In genomic region chr19:37691881-37692504, GRCh38 we compare ENCODE assay signal across 8 cellular contexts. TPM values are rescaled to one million over a fixed set of nuclear protein-coding genes. Genes with fewer than 3 reads are reported as not detected.
A peak's percentile ranks its signal among the peaks of the same experiment; 100 is the strongest.
DNase-seq lines count a peak whose midpoint lies in the region; ATAC-seq and TF ChIP-seq lines count a peak whose summit lies in the region.

No MANE protein-coding gene starts in this region.

- no peaks in the 10 kb centered on the region for H3K36me3 ChIP-seq in rectal smooth muscle tissue (ENCODE audit: control insufficient read depth, insufficient read depth, low read length)

- no peaks in the 10 kb centered on the region for H3K27me3 ChIP-seq in rectal smooth muscle tissue (ENCODE audit: control insufficient read depth, insufficient read depth, low read length)

- no peaks in the 10 kb centered on the region for H3K4me1 ChIP-seq in rectal smooth muscle tissue (ENCODE audit: control insufficient read depth, insufficient read depth, low read length)

- ATAC-seq in HG03039 (IDR thresholded peaks at IDR 0.05; ENCODE audit: unreplicated experiment): peak; percentile 54
- no peak for ATAC-seq in GM18867 (IDR thresholded peaks at IDR 0.05; ENCODE audit: unreplicated experiment)

- peak overlapping the region; percentile 62 for H3K9ac ChIP-seq in rectal smooth muscle tissue (ENCODE audit: low read length)

- H3K4me3 ChIP-seq in astrocyte of the spinal cord (ENCODE audit: low read depth, low read length): peak overlapping the region; percentile 70
- H3K4me3 ChIP-seq in rectal smooth muscle tissue (ENCODE audit: low read length): peak overlapping the region; percentile 88

- peak overlapping the region; percentile 79 for H3K27ac ChIP-seq in rectal smooth muscle tissue (ENCODE audit: low read depth, low read length)

- DNase-seq in AML-193 (lab: John Stamatoyannopoulos, UW): peak; percentile 81 to 83
- peak; percentile 80 for DNase-seq in UCSD-AML1 (lab: John Stamatoyannopoulos, UW; ENCODE audit: unreplicated experiment)
- DNase-seq in astrocyte of the spinal cord (ENCODE audit: low read depth, low spot score): peak; percentile 86
- DNase-seq in hypothalamus (lab: John Stamatoyannopoulos, UW): peak; percentile 42 to 90 (median 78)
- peak; percentile 88 for DNase-seq in ureter (ENCODE audit: low spot score)

- in situ Hi-C loops in astrocyte of the spinal cord (cut with HindIII; ENCODE audit: low sequenced_read_pairs): no loop called here

- TF ChIP-seq CTCF in astrocyte of the spinal cord (IDR thresholded peaks at IDR 0.05; ENCODE audit: low read depth, low read length): no peak

RNA-seq across cellular contexts. Expression of gene ZNF607, which starts 27.6 kb away (rescaled TPM):
- total RNA-seq in ureter: 10.9 TPM

RNA-seq across cellular contexts. Expression of gene ZFP30, which starts 36.7 kb away (rescaled TPM):
- total RNA-seq in ureter: 16.5 TPM
